In genomic region chr3:106635271-106635670, GRCh38 we compare ENCODE assay signal across 10 cellular contexts.
DNase-seq lines count a peak whose midpoint lies in the region; ATAC-seq, FAIRE-seq and TF ChIP-seq lines count a peak whose summit lies in the region.
"Had no signal": no experiment of that assay in that cellular context is flagged by ENCODE, and none has a peak within 500 bp of the region (broad histone marks: within the 10 kb centered on the region; RNA-seq: fewer than 3 reads in every experiment).

No MANE protein-coding gene starts in this region.

- CTCF ChIA-PET in AG04449 (lab: Yijun Ruan, JAX): interaction anchor here (1.3 kb wide), 1 partner anchor 10 kb away, joined by 5 read pairs; no protein-coding TSS in a partner anchor

- no peak overlapping the region for H3K4me3 ChIP-seq in AG04449 (ENCODE audit: low read depth, low read length)
- no peak overlapping the region for H3K4me3 ChIP-seq in uterus
- H3K4me3 ChIP-seq in upper lobe of right lung: no peak overlapping the region
- H3K4me3 ChIP-seq: lung, stomach had no signal

- no peak overlapping the region for H3K4me3 Mint-ChIP-seq in chondrocyte (ENCODE audit: unreplicated experiment)

- H3K9me3 ChIP-seq in uterus (no peaks in the 10 kb centered on the region), upper lobe of right lung (no peaks in the 10 kb centered on the region)
- H3K9me3 ChIP-seq: stomach had no signal

- H3K4me1 ChIP-seq in uterus: no peaks in the 10 kb centered on the region
- H3K4me1 ChIP-seq in upper lobe of right lung: no peaks in the 10 kb centered on the region
- H3K4me1 ChIP-seq: stomach had no signal

- H3K27ac ChIP-seq in uterus: no peak overlapping the region
- H3K27ac ChIP-seq in upper lobe of right lung: no peak overlapping the region
- H3K27ac ChIP-seq: stomach had no signal

- no peak for TF ChIP-seq POLR2A in uterus (IDR thresholded peaks at IDR 0.05)

- peak overlapping the region; percentile 88 for H3K27ac Mint-ChIP-seq in chondrocyte (ENCODE audit: unreplicated experiment)

- H3K36me3 Mint-ChIP-seq in chondrocyte (ENCODE audit: low read depth): no peaks in the 10 kb centered on the region

- POLR2A ChIA-PET in AG04449 (lab: Yijun Ruan, JAX): no interaction called here

- no peak for TF ChIP-seq CTCF in AG04449 (IDR thresholded peaks at IDR 0.05; ENCODE audit: insufficient read depth, low read length, missing control alignments)
- TF ChIP-seq CTCF in chondrocyte (IDR thresholded peaks at IDR 0.05): no peak
- TF ChIP-seq CTCF in uterus (IDR thresholded peaks at IDR 0.05): no peak
- TF ChIP-seq CTCF in upper lobe of right lung (IDR thresholded peaks at IDR 0.05): no peak

- H3K27me3 ChIP-seq in uterus (no peaks in the 10 kb centered on the region), upper lobe of right lung (no peaks in the 10 kb centered on the region)
- H3K27me3 ChIP-seq: stomach had no signal

- intact Hi-C loops in uterus (cut with DNase I; ENCODE audit: low total_unique reads): no loop called here
- intact Hi-C loops in upper lobe of right lung (cut with DNase I): no loop called here

- no peaks in the 10 kb centered on the region for H3K9me3 Mint-ChIP-seq in chondrocyte (ENCODE audit: low read depth)

- peaks cover 41% of the 10 kb centered on the region for H3K4me1 Mint-ChIP-seq in chondrocyte (ENCODE audit: low read depth)

- FAIRE-seq in HTR-8/SVneo (lab: Jason Lieb, UNC): no peak

- H3K36me3 ChIP-seq in uterus (no peaks in the 10 kb centered on the region), upper lobe of right lung (no peaks in the 10 kb centered on the region)
- H3K36me3 ChIP-seq: stomach had no signal

- DNase-seq in AG04449 (ENCODE audit: low read depth, low spot score) (peak; percentile 90), HTR-8/SVneo (ENCODE audit: insufficient read length, low spot score) (peak; percentile 14), chondrocyte (ENCODE audit: low spot score) (no peak), uterus (no peak), NCI-H2029 (lab: John Stamatoyannopoulos, UW) (no peak), upper lobe of right lung (no peak)
- DNase-seq in stimulated activated CD4-positive, alpha-beta T cell treated with anti-CD3 and anti-CD28 coated beads, Interleukin-2, amount 100 ng/mL, for 48 hours: no peak
- DNase-seq: stomach had no signal

- ATAC-seq in GM19324 (IDR thresholded peaks at IDR 0.05; ENCODE audit: low FRiP score, unreplicated experiment): peak; percentile 68
- ATAC-seq in upper lobe of right lung: no peak

- no peaks in the 10 kb centered on the region for H3K27me3 Mint-ChIP-seq in chondrocyte (ENCODE audit: low read depth)

Comparison
In these comparisons a context has a peak if more than half of its experiments do, and no peak if none do; other contexts are left out.
1. DNase-seq: peak in AG04449 (single experiment) and HTR-8/SVneo (single experiment); none in chondrocyte (single experiment), uterus (0 of 2), stimulated activated CD4-positive, alpha-beta T cell treated with anti-CD3 and anti-CD28 coated beads, Interleukin-2, amount 100 ng/mL, for 48 hours (0 of 2), NCI-H2029 (single experiment) and upper lobe of right lung (single experiment).